Comparison of ENCODE assay signal across 9 cellular contexts in the genomic region with DNA sequence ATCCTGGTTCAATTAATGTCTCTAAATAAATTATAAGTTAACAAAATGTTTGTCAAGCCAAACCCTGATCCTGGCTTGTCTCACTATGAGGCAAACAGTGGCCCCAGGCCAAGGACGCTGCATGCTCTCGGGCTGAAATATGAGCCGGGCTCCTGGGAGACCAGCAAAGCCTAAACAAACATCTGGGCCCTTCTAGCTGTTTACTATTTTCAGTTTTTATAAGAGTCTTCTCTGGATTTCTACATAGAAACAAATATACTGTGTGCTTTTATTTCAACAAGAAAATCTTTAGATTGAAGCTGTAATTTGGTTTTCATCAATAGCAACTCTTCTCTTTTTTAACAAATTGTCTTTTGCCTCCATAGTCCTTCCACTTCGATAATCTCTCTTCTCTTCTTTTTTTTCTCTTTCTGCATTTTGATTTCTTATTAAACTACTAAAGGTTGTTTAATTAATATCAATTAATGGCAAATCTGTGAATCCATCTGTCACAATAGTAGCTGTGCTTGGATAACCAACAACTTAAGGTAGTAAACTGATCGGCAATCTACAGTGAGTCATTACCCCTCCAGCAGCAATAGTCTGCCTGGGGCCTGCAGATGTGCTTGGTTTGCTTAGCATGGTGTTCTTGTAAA.
DNase-seq lines count a peak whose midpoint lies in the region; ATAC-seq and TF ChIP-seq lines count a peak whose summit lies in the region.
"Had no signal": no experiment of that assay in that cellular context is flagged by ENCODE, and none has a peak within 500 bp of the region (broad histone marks: within the 10 kb centered on the region; RNA-seq: fewer than 3 reads in every experiment).

No MANE protein-coding gene starts in this region.

- DNase-seq in HCEC 1CT = peak; percentile 73
- DNase-seq in RPMI7951 (ENCODE audit: low read depth) = peak; percentile 54
- DNase-seq in cardiac muscle cell (ENCODE audit: low read depth in 1 of 2, low spot score in 1 of 2) = peak; percentile 67 to 89
- DNase-seq in AML-193 (lab: John Stamatoyannopoulos, UW) = no peak
- no peak for DNase-seq in activated CD4-positive, alpha-beta memory T cell treated with anti-CD3 and anti-CD28 coated beads, Interleukin-2, amount 10 ng/mL, durations not matched to agents 7 days and 5 days

- H3K9me3 Mint-ChIP-seq in activated CD4-positive, alpha-beta memory T cell treated with anti-CD3 and anti-CD28 coated beads, Interleukin-2, amount 10 ng/mL, durations not matched to agents 7 days and 5 days = no peaks in the 10 kb centered on the region
- no peaks in the 10 kb centered on the region for H3K9me3 Mint-ChIP-seq in stimulated activated memory B cell treated with anti-CD40 and anti-IgM and Interleukin-4, amounts not matched to agents 10 μg/mL and 1 μg/mL and 100 μg/mL, for 72 hours

- ATAC-seq in HG02973 (IDR thresholded peaks at IDR 0.05; ENCODE audit: unreplicated experiment) = no peak
- ATAC-seq in stimulated activated memory B cell treated with anti-CD40 and anti-IgM and Interleukin-4, amounts not matched to agents 10 μg/mL and 1 μg/mL and 100 μg/mL, for 72 hours = no peak

- CTCF ChIA-PET in activated CD4-positive, alpha-beta memory T cell treated with anti-CD3 and anti-CD28 coated beads, Interleukin-2, amount 10 ng/mL, durations not matched to agents 7 days and 5 days (lab: Charles Lee) = no interaction called here

- H3K4me3 ChIP-seq in cardiac muscle cell (no peak overlapping the region), rectal smooth muscle tissue (ENCODE audit: low read length) (no peak overlapping the region)

- POLR2A ChIA-PET in activated CD4-positive, alpha-beta memory T cell treated with anti-CD3 and anti-CD28 coated beads, Interleukin-2, amount 10 ng/mL, durations not matched to agents 7 days and 5 days (lab: Charles Lee) = no interaction called here

- no peak overlapping the region for H3K4me3 Mint-ChIP-seq in activated CD4-positive, alpha-beta memory T cell treated with anti-CD3 and anti-CD28 coated beads, Interleukin-2, amount 10 ng/mL, durations not matched to agents 7 days and 5 days
- no peak overlapping the region for H3K4me3 Mint-ChIP-seq in stimulated activated memory B cell treated with anti-CD40 and anti-IgM and Interleukin-4, amounts not matched to agents 10 μg/mL and 1 μg/mL and 100 μg/mL, for 72 hours
- H3K4me3 Mint-ChIP-seq: IgD-negative memory B cell had no signal

- no peak overlapping the region for H3K27ac Mint-ChIP-seq in activated CD4-positive, alpha-beta memory T cell treated with anti-CD3 and anti-CD28 coated beads, Interleukin-2, amount 10 ng/mL, durations not matched to agents 7 days and 5 days
- H3K27ac Mint-ChIP-seq in stimulated activated memory B cell treated with anti-CD40 and anti-IgM and Interleukin-4, amounts not matched to agents 10 μg/mL and 1 μg/mL and 100 μg/mL, for 72 hours = no peak overlapping the region
- H3K27ac Mint-ChIP-seq: IgD-negative memory B cell had no signal

- peaks cover 12% of the 10 kb centered on the region for H3K4me1 ChIP-seq in cardiac muscle cell (ENCODE audit: low read depth)
- H3K4me1 ChIP-seq in rectal smooth muscle tissue (ENCODE audit: control insufficient read depth, insufficient read depth, low read length) = peaks cover 7% of the 10 kb centered on the region

- H3K9ac ChIP-seq in rectal smooth muscle tissue (ENCODE audit: low read length) = no peak overlapping the region

- H3K27me3 Mint-ChIP-seq in activated CD4-positive, alpha-beta memory T cell treated with anti-CD3 and anti-CD28 coated beads, Interleukin-2, amount 10 ng/mL, durations not matched to agents 7 days and 5 days = peaks cover 4% of the 10 kb centered on the region
- peaks cover 68% of the 10 kb centered on the region for H3K27me3 Mint-ChIP-seq in stimulated activated memory B cell treated with anti-CD40 and anti-IgM and Interleukin-4, amounts not matched to agents 10 μg/mL and 1 μg/mL and 100 μg/mL, for 72 hours

- H3K27me3 ChIP-seq in cardiac muscle cell = no peaks in the 10 kb centered on the region
- H3K27me3 ChIP-seq in rectal smooth muscle tissue (ENCODE audit: control insufficient read depth, insufficient read depth, low read length) = no peaks in the 10 kb centered on the region

- H3K9me3 ChIP-seq in cardiac muscle cell (ENCODE audit: low read depth) = no peaks in the 10 kb centered on the region

- H3K27ac ChIP-seq in cardiac muscle cell (no peak overlapping the region), rectal smooth muscle tissue (ENCODE audit: low read depth, low read length) (peak overlapping the region; percentile 10)

- no peaks in the 10 kb centered on the region for H3K36me3 Mint-ChIP-seq in activated CD4-positive, alpha-beta memory T cell treated with anti-CD3 and anti-CD28 coated beads, Interleukin-2, amount 10 ng/mL, durations not matched to agents 7 days and 5 days (ENCODE audit: low read depth)
- H3K36me3 Mint-ChIP-seq in stimulated activated memory B cell treated with anti-CD40 and anti-IgM and Interleukin-4, amounts not matched to agents 10 μg/mL and 1 μg/mL and 100 μg/mL, for 72 hours = no peaks in the 10 kb centered on the region
- H3K36me3 Mint-ChIP-seq: IgD-negative memory B cell had no signal

- no peaks in the 10 kb centered on the region for H3K4me1 Mint-ChIP-seq in activated CD4-positive, alpha-beta memory T cell treated with anti-CD3 and anti-CD28 coated beads, Interleukin-2, amount 10 ng/mL, durations not matched to agents 7 days and 5 days
- no peaks in the 10 kb centered on the region for H3K4me1 Mint-ChIP-seq in stimulated activated memory B cell treated with anti-CD40 and anti-IgM and Interleukin-4, amounts not matched to agents 10 μg/mL and 1 μg/mL and 100 μg/mL, for 72 hours
- H3K4me1 Mint-ChIP-seq: IgD-negative memory B cell had no signal

- TF ChIP-seq CTCF in cardiac muscle cell (IDR thresholded peaks at IDR 0.05; ENCODE audit: low read depth, low read length) = no peak

- H3K36me3 ChIP-seq in cardiac muscle cell (no peaks in the 10 kb centered on the region), rectal smooth muscle tissue (ENCODE audit: control insufficient read depth, insufficient read depth, low read length) (no peaks in the 10 kb centered on the region)

Comparison
In these comparisons a context has a peak if more than half of its experiments do, and no peak if none do; other contexts are left out.
1. DNase-seq: peak in HCEC 1CT (single experiment), RPMI7951 (single experiment) and cardiac muscle cell (2 of 2); none in AML-193 (0 of 2) and activated CD4-positive, alpha-beta memory T cell treated with anti-CD3 and anti-CD28 coated beads, Interleukin-2, amount 10 ng/mL, durations not matched to agents 7 days and 5 days (single experiment).